ENCODE assay signal across 8 cellular contexts in the genomic region with DNA sequence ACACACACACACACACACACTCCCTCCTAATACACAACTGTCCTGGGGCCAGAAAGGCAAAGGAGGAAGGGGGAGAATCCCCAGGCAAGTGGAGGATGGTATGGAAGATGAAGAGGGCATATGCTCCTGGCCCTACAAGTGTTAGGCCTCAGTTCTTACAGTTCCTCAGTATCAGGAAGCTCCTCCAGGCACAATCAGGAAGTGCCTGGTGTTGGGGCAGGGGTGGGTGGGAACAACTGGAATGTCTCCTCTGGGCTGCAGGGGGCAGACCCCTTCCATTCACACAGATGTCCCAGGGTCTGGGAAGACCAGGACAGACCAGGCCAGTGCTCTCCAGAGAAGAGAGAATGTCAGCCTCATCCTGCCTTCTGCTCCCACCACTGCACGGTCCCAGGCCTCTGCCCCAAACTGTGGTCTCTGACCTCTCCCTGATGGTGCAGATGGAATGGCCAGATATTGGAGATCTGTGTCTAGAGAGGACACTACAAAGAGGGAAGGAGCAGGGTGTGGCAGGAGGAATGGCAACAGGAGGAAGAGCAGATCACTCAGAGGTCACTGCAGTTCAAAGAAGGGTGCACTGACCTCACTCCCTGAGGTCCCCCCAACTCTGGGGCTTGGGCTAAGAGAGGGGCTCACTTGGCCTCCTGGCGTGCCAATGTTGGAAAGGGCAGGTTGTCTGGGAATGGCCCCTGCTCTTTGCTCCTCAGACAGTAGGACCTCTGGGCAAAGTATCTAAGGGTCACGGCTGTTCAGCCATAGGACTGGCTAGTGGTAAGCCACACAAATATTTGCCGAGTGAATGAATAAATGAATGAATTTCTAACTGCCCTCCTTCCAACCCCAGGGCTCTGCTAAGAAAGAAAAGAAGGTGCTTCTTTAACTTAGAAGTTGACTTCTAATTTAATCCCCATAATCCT. TPM values are rescaled to one million over a fixed set of nuclear protein-coding genes. Genes with fewer than 3 reads are reported as not detected.
DNase-seq lines count a peak whose midpoint lies in the region; ATAC-seq and TF ChIP-seq lines count a peak whose summit lies in the region.

No MANE protein-coding gene starts in this region.

- POLR2A ChIA-PET in PC-9 (lab: Charles Lee; ENCODE audit: unreplicated experiment) = no interaction called here

- H3K4me3 ChIP-seq in PC-9 = peak overlapping the region; percentile 65
- peak overlapping the region; percentile 65 for H3K4me3 ChIP-seq in fibroblast of villous mesenchyme (ENCODE audit: low read depth, low read length)

- no peaks in the 10 kb centered on the region for H3K27me3 Mint-ChIP-seq in stimulated activated memory B cell treated with anti-CD40 and anti-IgM and Interleukin-4, amounts not matched to agents 10 μg/mL and 1 μg/mL and 100 μg/mL, for 72 hours

- peaks cover 9% of the 10 kb centered on the region for H3K36me3 Mint-ChIP-seq in stimulated activated memory B cell treated with anti-CD40 and anti-IgM and Interleukin-4, amounts not matched to agents 10 μg/mL and 1 μg/mL and 100 μg/mL, for 72 hours

- CTCF ChIA-PET in PC-9 (lab: Charles Lee) = no interaction called here

- peaks cover 29% of the 10 kb centered on the region for H3F3A ChIP-seq in PC-9 (ENCODE audit: insufficient read depth, low read depth)

- peak overlapping the region; percentile 84 for H3K27ac ChIP-seq in PC-9

- peaks cover 75% of the 10 kb centered on the region for H3K4me1 Mint-ChIP-seq in stimulated activated memory B cell treated with anti-CD40 and anti-IgM and Interleukin-4, amounts not matched to agents 10 μg/mL and 1 μg/mL and 100 μg/mL, for 72 hours

- no peaks in the 10 kb centered on the region for H3K27me3 ChIP-seq in PC-9 (ENCODE audit: insufficient read depth, low read depth)

- ATAC-seq in stimulated activated memory B cell treated with anti-CD40 and anti-IgM and Interleukin-4, amounts not matched to agents 10 μg/mL and 1 μg/mL and 100 μg/mL, for 72 hours = no peak
- no peak for ATAC-seq in GM19351 (IDR thresholded peaks at IDR 0.05; ENCODE audit: unreplicated experiment)
- no peak for ATAC-seq in HG03457 (IDR thresholded peaks at IDR 0.05; ENCODE audit: unreplicated experiment)

- H3K4me3 Mint-ChIP-seq in stimulated activated memory B cell treated with anti-CD40 and anti-IgM and Interleukin-4, amounts not matched to agents 10 μg/mL and 1 μg/mL and 100 μg/mL, for 72 hours = peak overlapping the region; percentile 90

- H3K27ac Mint-ChIP-seq in stimulated activated memory B cell treated with anti-CD40 and anti-IgM and Interleukin-4, amounts not matched to agents 10 μg/mL and 1 μg/mL and 100 μg/mL, for 72 hours = peak overlapping the region; percentile 88

- TSS peak; percentile 67 for BruUV-seq in PC-9 (replicated peaks; lab: Mats Ljungman, UMichigan)

- intact Hi-C loops in PC-9 (cut with micrococcal nuclease; ENCODE audit: unreplicated experiment) = no loop called here

- H3K36me3 ChIP-seq in PC-9 (ENCODE audit: low read depth) = 0 out of 2 replicates have a peak, but pooled peaks cover 3% of the 10 kb centered on the region

- H3K4me2 ChIP-seq in PC-9 = peak overlapping the region; percentile 95

- 0 out of 2 replicates have a peak, but pooled peaks have one; percentile 30 for TF ChIP-seq CTCF in PC-9 (conservative IDR thresholded peaks at IDR 0.05)
- TF ChIP-seq CTCF in fibroblast of villous mesenchyme (IDR thresholded peaks at IDR 0.05; ENCODE audit: insufficient read depth, low read depth, low read length) = no peak

- H4K20me1 ChIP-seq in PC-9 (ENCODE audit: insufficient read depth) = no peaks in the 10 kb centered on the region

- H3K9me2 ChIP-seq in PC-9 (ENCODE audit: insufficient read depth) = no peaks in the 10 kb centered on the region

- peaks cover 49% of the 10 kb centered on the region for H3K4me1 ChIP-seq in PC-9 (replicated peaks; ENCODE audit: insufficient read depth)

- no peaks in the 10 kb centered on the region for H3K9me3 Mint-ChIP-seq in stimulated activated memory B cell treated with anti-CD40 and anti-IgM and Interleukin-4, amounts not matched to agents 10 μg/mL and 1 μg/mL and 100 μg/mL, for 72 hours

- H2AFZ ChIP-seq in PC-9 = peak overlapping the region; percentile 92

- DNase-seq in SKM-1 treated with dmso at 0.1 percent for 144 hours (lab: John Stamatoyannopoulos, UW; ENCODE audit: unreplicated experiment) (peak; percentile 4), SKM-1 (lab: John Stamatoyannopoulos, UW; ENCODE audit: unreplicated experiment) (no peak), PC-9 (peak; percentile 10 to 53), fibroblast of villous mesenchyme (ENCODE audit: low read depth) (no peak), cortex of kidney (lab: John Stamatoyannopoulos, UW) (no peak)

- peaks cover 31% of the 10 kb centered on the region for H3K79me2 ChIP-seq in PC-9 (ENCODE audit: low read depth)

- no peaks in the 10 kb centered on the region; the same call in 1 of the 2 replicates for H3K9me3 ChIP-seq in PC-9 (ENCODE audit: insufficient read depth, low read depth)

RNA-seq across cellular contexts. Expression of a gene that starts 2.5 kb away (rescaled TPM):
- 37.2 and 44.9 TPM in 2 replicates for total RNA-seq in PC-9 (2021)
- total RNA-seq in fibroblast of villous mesenchyme = 2.3 and 4.3 TPM in 2 replicates

RNA-seq across cellular contexts. Expression of a gene that starts 24.5 kb away (rescaled TPM):
- total RNA-seq in PC-9 (2021) (not detected in 2 replicates), fibroblast of villous mesenchyme (not detected in 2 replicates)

Comparison
In these comparisons a context has a peak if more than half of its experiments do, and no peak if none do; other contexts are left out.
1. DNase-seq: peak in SKM-1 treated with dmso at 0.1 percent for 144 hours (single experiment) and PC-9 (2 of 2); none in SKM-1 (single experiment), fibroblast of villous mesenchyme (single experiment) and cortex of kidney (single experiment).